Comparison of ENCODE assay signal across 8 cellular contexts in genomic region chr7:128398016-128398840, GRCh38. TPM values are rescaled to one million over a fixed set of nuclear protein-coding genes. Genes with fewer than 3 reads are reported as not detected.
A peak's percentile ranks its signal among the peaks of the same experiment; 100 is the strongest.
DNase-seq lines count a peak whose midpoint lies in the region; ATAC-seq, FAIRE-seq and TF ChIP-seq lines count a peak whose summit lies in the region.

No MANE protein-coding gene starts in this region.

- H3K36me3 ChIP-seq in BE2C, result peaks cover 89% of the 10 kb centered on the region

- no peak overlapping the region for H3K4me3 ChIP-seq in BE2C (ENCODE audit: low read depth, low read length)
- H3K4me3 ChIP-seq in astrocyte of the cerebellum (ENCODE audit: low read depth, low read length), result no peak overlapping the region

- no peaks in the 10 kb centered on the region for H3K27me3 ChIP-seq in BE2C

- ATAC-seq in HG02885 (IDR thresholded peaks at IDR 0.05; ENCODE audit: poor library complexity, unreplicated experiment), result no peak
- ATAC-seq in HG02571 (IDR thresholded peaks at IDR 0.05; ENCODE audit: unreplicated experiment), result no peak

- in situ Hi-C loops in astrocyte of the cerebellum (cut with HindIII; ENCODE audit: low sequenced_read_pairs), result no loop called here

- H3K4me1 ChIP-seq in BE2C, result no peaks in the 10 kb centered on the region

- peak; percentile 46 for FAIRE-seq in GM18507 (lab: Jason Lieb, UNC)

- peak; percentile 76 for DNase-seq in BE2C
- DNase-seq in GM18507 (ENCODE audit: extremely low spot score, insufficient read length, low read depth), result no peak
- peak; percentile 17 for DNase-seq in NCI-H82 treated with DMSO at 0.1 percent for 48 hours (lab: John Stamatoyannopoulos, UW; ENCODE audit: unreplicated experiment)
- DNase-seq in astrocyte of the cerebellum (ENCODE audit: low read depth), result no peak
- peak in 35 of 51 donors; percentile 5 to 70 (median 34) for DNase-seq in hypothalamus (lab: John Stamatoyannopoulos, UW)
- DNase-seq in stimulated activated CD4-positive, alpha-beta T cell treated with anti-CD3 and anti-CD28 coated beads, Interleukin-2, amount 100 ng/mL, for 24 hours, result peak; percentile 59 to 60

- no peaks in the 10 kb centered on the region for H3K9me3 ChIP-seq in BE2C

- TF ChIP-seq CTCF in BE2C (IDR thresholded peaks at IDR 0.05; ENCODE audit: low read depth, low read length) (peak; percentile 98), astrocyte of the cerebellum (IDR thresholded peaks at IDR 0.05; ENCODE audit: low read depth, low read length, missing control alignments) (peak; percentile 98)

RNA-seq across cellular contexts. Expression of gene IMPDH1, which starts 11.6 kb away (rescaled TPM):
- 265 TPM for polyA plus RNA-seq in BE2C (2012; ENCODE audit: insufficient read depth, insufficient read length, low read depth)

RNA-seq across cellular contexts. Expression of gene PRRT4, which starts 36.7 kb away (rescaled TPM):
- polyA plus RNA-seq in BE2C (2012; ENCODE audit: insufficient read depth, insufficient read length, low read depth), result 252 TPM

RNA-seq across cellular contexts. Expression of gene RBM28, which starts 54.5 kb away (rescaled TPM):
- polyA plus RNA-seq in BE2C (2012; ENCODE audit: insufficient read depth, insufficient read length, low read depth), result 43.9 TPM

RNA-seq across cellular contexts. Expression of gene HILPDA, which starts 57.5 kb away (rescaled TPM):
- polyA plus RNA-seq in BE2C (2012; ENCODE audit: insufficient read depth, insufficient read length, low read depth), result 13.2 TPM

Comparison
In these comparisons a context has a peak if more than half of its experiments do, and no peak if none do; other contexts are left out.
1. DNase-seq: peak in BE2C (single experiment), NCI-H82 treated with DMSO at 0.1 percent for 48 hours (single experiment), hypothalamus (35 of 51) and stimulated activated CD4-positive, alpha-beta T cell treated with anti-CD3 and anti-CD28 coated beads, Interleukin-2, amount 100 ng/mL, for 24 hours (2 of 2); none in GM18507 (single experiment) and astrocyte of the cerebellum (single experiment).